In genomic region chr10:63439607-63440006, GRCh38 we compare ENCODE assay signal across 28 cellular contexts.
"Had no signal": no experiment of that assay in that cellular context is flagged by ENCODE, and none has a peak within 500 bp of the region (broad histone marks: within the 10 kb centered on the region; RNA-seq: fewer than 3 reads in every experiment).

No MANE protein-coding gene starts in this region.

- ATAC-seq: activated CD4-positive, alpha-beta T cell treated with anti-CD3 and anti-CD28 coated beads for 36 hours; activated CD8-positive, alpha-beta memory T cell treated with anti-CD3 and anti-CD28 coated beads, Interleukin-2, amount 10 ng/mL, durations not matched to agents 7 days and 5 days; activated CD8-positive, alpha-beta T cell treated with anti-CD3 and anti-CD28 coated beads, Interleukin-2, amount 10 ng/mL, durations not matched to agents 7 days and 5 days; activated naive CD8-positive, alpha-beta T cell treated with anti-CD3 and anti-CD28 coated beads, Interleukin-2, amount 50 U/mL, for 24 hours; body of pancreas; foreskin keratinocyte; heart right ventricle had no signal

- H3K27me3 ChIP-seq: adrenal gland, body of pancreas, colonic mucosa, esophagus muscularis mucosa, foreskin keratinocyte, gastroesophageal sphincter, heart right ventricle had no signal

- H3K9me3 ChIP-seq: adrenal gland, body of pancreas, colonic mucosa, esophagus muscularis mucosa, gastroesophageal sphincter, heart right ventricle had no signal

- H3K4me3 ChIP-seq: adrenal gland, body of pancreas, colonic mucosa, esophagus muscularis mucosa, gastroesophageal sphincter, heart right ventricle had no signal

- DNase-seq: activated CD4-positive, alpha-beta memory T cell treated with anti-CD3 and anti-CD28 coated beads for 36 hours; activated CD4-positive, alpha-beta T cell treated with anti-CD3 and anti-CD28 coated beads for 36 hours; activated CD4-positive, alpha-beta T cell treated with anti-CD3 and anti-CD28 coated beads, Interleukin-2, amount 10 ng/mL, durations not matched to agents 24 days and 14 days; activated CD4-positive, CD25-positive, alpha-beta regulatory T cell; activated CD4-positive, CD25-positive, alpha-beta regulatory T cell treated with anti-CD3 and anti-CD28 coated beads, Interleukin-2, amount 50 U/mL, for 72 hours; activated CD8-positive, alpha-beta memory T cell treated with anti-CD3 and anti-CD28 coated beads, Interleukin-2, amount 10 ng/mL, durations not matched to agents 7 days and 5 days; activated CD8-positive, alpha-beta memory T cell treated with anti-CD3 and anti-CD28 coated beads, Interleukin-2, amount 50 U/mL, for 4 hours; activated CD8-positive, alpha-beta T cell treated with anti-CD3 and anti-CD28 coated beads, Interleukin-2, amount 10 ng/mL, durations not matched to agents 7 days and 5 days; activated effector memory CD4-positive, alpha-beta T cell treated with anti-CD3 and anti-CD28 coated beads, Interleukin-2, amount 50 U/mL, for 16 hours; activated naive CD4-positive, alpha-beta T cell treated with anti-CD3 and anti-CD28 coated beads for 36 hours; activated naive CD8-positive, alpha-beta T cell treated with anti-CD3 and anti-CD28 coated beads for 36 hours; activated naive CD8-positive, alpha-beta T cell treated with anti-CD3 and anti-CD28 coated beads, Interleukin-2, amount 50 U/mL, for 24 hours; activated T-cell treated with anti-CD3 and anti-CD28 coated beads, Interleukin-2, amount 50 U/mL, for 1 hour; activated T-cell treated with anti-CD3 and anti-CD28 coated beads, Interleukin-2, amount 50 U/mL, for 48 hours; adrenal gland; amygdala; aorta; body of pancreas; central memory CD4-positive, alpha-beta T cell; cerebellar nuclear complex; colonic mucosa; effector CD8-positive, alpha-beta T cell; erythroblast; foreskin keratinocyte; heart right ventricle; T-helper 2 cell had no signal

- H3K36me3 ChIP-seq: adrenal gland, colonic mucosa, esophagus muscularis mucosa, gastroesophageal sphincter, heart right ventricle had no signal

- H3K27ac ChIP-seq: adrenal gland, colonic mucosa, foreskin keratinocyte, heart right ventricle had no signal
